In the genomic region with DNA sequence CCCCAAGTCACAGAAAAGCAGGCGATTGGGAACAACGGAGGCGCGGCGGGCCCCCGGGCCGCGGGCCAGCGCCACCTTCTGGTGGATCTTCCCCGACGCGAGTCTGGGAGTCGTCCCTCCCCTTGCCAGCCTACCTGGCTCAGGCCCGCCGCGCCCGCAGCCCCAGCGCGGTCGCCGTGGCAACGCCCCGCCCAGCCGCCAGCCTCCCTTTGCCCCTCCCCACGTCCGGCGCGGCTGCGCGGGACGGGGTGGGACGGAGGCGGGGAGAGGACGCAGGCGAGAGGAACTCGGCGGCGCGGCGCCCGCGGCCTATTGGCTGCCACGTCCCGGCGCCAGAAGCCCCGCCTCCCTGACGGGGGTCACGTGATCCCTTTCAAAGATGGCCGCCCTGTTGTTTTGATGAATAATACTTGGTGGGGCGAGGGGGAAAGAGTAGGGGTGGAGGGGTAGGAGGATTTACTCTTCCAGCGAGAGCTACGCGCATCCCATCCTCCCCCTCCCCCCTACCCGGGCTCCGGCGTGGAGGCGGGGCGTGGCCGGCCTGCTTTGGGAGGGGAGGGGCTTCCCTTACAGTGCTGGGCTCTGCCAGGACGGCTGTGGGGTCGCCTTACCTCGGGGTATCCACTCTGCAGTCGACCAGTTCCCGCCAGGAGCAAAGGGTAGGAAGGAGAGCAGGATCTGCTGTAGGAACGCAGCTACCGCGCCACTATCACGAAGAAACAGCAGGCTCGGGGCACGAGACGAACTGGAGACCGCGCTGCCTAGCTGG, we compare ENCODE assay signal across 1 cellular context.
TF ChIP-seq lines count a peak whose summit lies in the region.

UBE4B (plus strand) TSS at position 369 of the 769 bp plus-strand sequence. CDS start 713 bp downstream, outside the sequence.

TF ChIP-seq in K562, 482 proteins besides CTCF, POLR2A, EP300 and RAD21 (continued from another document and continues in another):
- TF ChIP-seq, protein P1, sequence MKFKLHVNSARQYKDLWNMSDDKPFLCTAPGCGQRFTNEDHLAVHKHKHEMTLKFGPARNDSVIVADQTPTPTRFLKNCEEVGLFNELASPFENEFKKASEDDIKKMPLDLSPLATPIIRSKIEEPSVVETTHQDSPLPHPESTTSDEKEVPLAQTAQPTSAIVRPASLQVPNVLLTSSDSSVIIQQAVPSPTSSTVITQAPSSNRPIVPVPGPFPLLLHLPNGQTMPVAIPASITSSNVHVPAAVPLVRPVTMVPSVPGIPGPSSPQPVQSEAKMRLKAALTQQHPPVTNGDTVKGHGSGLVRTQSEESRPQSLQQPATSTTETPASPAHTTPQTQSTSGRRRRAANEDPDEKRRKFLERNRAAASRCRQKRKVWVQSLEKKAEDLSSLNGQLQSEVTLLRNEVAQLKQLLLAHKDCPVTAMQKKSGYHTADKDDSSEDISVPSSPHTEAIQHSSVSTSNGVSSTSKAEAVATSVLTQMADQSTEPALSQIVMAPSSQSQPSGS (CRISPR knock-in tag; IDR thresholded peaks at IDR 0.05), result no peak
- TF ChIP-seq ILK (tag; IDR thresholded peaks at IDR 0.05; ENCODE audit: borderline replicate concordance, low read depth) (no peak), NFIX (CRISPR knock-in tag; IDR thresholded peaks at IDR 0.05; ENCODE audit: low read depth) (no peak), NR4A1 (CRISPR knock-in tag; IDR thresholded peaks at IDR 0.05) (0 out of 2 replicates have a peak, but pooled peaks have one; percentile 11), NR4A1 (tag; IDR thresholded peaks at IDR 0.05) (no peak; the same call in 1 of the 2 replicates), GTF2E2 (tag; IDR thresholded peaks at IDR 0.05) (no peak; the same call in 1 of the 2 replicates), MAFK (IDR thresholded peaks at IDR 0.05; ENCODE audit: low read length) (0 out of 2 replicates have a peak, but pooled peaks have one; percentile 15), BRCA1 (IDR thresholded peaks at IDR 0.05) (no peak), BRCA1 (CRISPR knock-in tag; IDR thresholded peaks at IDR 0.05) (no peak), AFF4 (CRISPR knock-in tag; IDR thresholded peaks at IDR 0.05) (no peak), ZBTB8A (IDR thresholded peaks at IDR 0.05; ENCODE audit: partially characterized antibody) (no peak), HMG20B (CRISPR knock-in tag; IDR thresholded peaks at IDR 0.05) (no peak), ZFX (CRISPR knock-in tag; IDR thresholded peaks at IDR 0.05) (peak; percentile 51), MTA2 (IDR thresholded peaks at IDR 0.05; ENCODE audit: low read depth) (no peak), CC2D1A (IDR thresholded peaks at IDR 0.05) (peak; percentile 23; the same call in 1 of the 2 replicates), SMAD3 (CRISPR knock-in tag; conservative IDR thresholded peaks at IDR 0.05) (peak; percentile 72), ZNF134 (CRISPR knock-in tag; conservative IDR thresholded peaks at IDR 0.05) (no peak), ZNF41 (CRISPR knock-in tag; conservative IDR thresholded peaks at IDR 0.05) (0 out of 2 replicates have a peak, but pooled peaks have one; percentile 35), NR2F6 (CRISPR knock-in tag; IDR thresholded peaks at IDR 0.05) (no peak), RBM34 (IDR thresholded peaks at IDR 0.05; ENCODE audit: borderline replicate concordance, insufficient read depth, low read length) (no peak), UBTF (IDR thresholded peaks at IDR 0.05; ENCODE audit: borderline replicate concordance in 1 of 2, low read depth in 2 of 2, low read length in 2 of 2) (peak in 1 of 2 experiments; percentile 56; a peak in 2 of 4 replicates), FOXM1 (IDR thresholded peaks at IDR 0.05; ENCODE audit: low read depth) (no peak), FOXM1 (CRISPR knock-in tag; IDR thresholded peaks at IDR 0.05; ENCODE audit: low read depth) (no peak), NELFE (IDR thresholded peaks at IDR 0.05; ENCODE audit: insufficient read depth, insufficient read length) (no peak), ZNF347 (CRISPR knock-in tag; IDR thresholded peaks at IDR 0.05; ENCODE audit: low read depth) (no peak), FOXK1 (CRISPR knock-in tag; IDR thresholded peaks at IDR 0.05; ENCODE audit: borderline replicate concordance) (no peak), MAZ (CRISPR knock-in tag; conservative IDR thresholded peaks at IDR 0.05 in 1 of 2, IDR thresholded peaks at IDR 0.05 in 1 of 2) (peak in 1 of 2 experiments; percentile 92), GABPB1 (CRISPR knock-in tag; IDR thresholded peaks at IDR 0.05) (no peak; the same call in 1 of the 2 replicates), ZBTB34 (CRISPR knock-in tag; IDR thresholded peaks at IDR 0.05) (no peak), GTF2A2 (tag; IDR thresholded peaks at IDR 0.05) (no peak)
- TF ChIP-seq, protein P2, sequence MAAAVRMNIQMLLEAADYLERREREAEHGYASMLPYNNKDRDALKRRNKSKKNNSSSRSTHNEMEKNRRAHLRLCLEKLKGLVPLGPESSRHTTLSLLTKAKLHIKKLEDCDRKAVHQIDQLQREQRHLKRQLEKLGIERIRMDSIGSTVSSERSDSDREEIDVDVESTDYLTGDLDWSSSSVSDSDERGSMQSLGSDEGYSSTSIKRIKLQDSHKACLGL (CRISPR knock-in tag; IDR thresholded peaks at IDR 0.05; ENCODE audit: borderline replicate concordance, poor library complexity, severe bottlenecking), result no peak
- TF ChIP-seq, protein P3, sequence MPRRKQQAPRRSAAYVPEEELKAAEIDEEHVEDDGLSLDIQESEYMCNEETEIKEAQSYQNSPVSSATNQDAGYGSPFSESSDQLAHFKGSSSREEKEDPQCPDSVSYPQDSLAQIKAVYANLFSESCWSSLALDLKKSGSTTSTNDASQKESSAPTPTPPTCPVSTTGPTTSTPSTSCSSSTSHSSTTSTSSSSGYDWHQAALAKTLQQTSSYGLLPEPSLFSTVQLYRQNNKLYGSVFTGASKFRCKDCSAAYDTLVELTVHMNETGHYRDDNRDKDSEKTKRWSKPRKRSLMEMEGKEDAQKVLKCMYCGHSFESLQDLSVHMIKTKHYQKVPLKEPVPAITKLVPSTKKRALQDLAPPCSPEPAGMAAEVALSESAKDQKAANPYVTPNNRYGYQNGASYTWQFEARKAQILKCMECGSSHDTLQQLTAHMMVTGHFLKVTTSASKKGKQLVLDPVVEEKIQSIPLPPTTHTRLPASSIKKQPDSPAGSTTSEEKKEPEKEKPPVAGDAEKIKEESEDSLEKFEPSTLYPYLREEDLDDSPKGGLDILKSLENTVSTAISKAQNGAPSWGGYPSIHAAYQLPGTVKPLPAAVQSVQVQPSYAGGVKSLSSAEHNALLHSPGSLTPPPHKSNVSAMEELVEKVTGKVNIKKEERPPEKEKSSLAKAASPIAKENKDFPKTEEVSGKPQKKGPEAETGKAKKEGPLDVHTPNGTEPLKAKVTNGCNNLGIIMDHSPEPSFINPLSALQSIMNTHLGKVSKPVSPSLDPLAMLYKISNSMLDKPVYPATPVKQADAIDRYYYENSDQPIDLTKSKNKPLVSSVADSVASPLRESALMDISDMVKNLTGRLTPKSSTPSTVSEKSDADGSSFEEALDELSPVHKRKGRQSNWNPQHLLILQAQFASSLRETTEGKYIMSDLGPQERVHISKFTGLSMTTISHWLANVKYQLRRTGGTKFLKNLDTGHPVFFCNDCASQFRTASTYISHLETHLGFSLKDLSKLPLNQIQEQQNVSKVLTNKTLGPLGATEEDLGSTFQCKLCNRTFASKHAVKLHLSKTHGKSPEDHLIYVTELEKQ (CRISPR knock-in tag; IDR thresholded peaks at IDR 0.05), result no peak
- TF ChIP-seq, protein P4, sequence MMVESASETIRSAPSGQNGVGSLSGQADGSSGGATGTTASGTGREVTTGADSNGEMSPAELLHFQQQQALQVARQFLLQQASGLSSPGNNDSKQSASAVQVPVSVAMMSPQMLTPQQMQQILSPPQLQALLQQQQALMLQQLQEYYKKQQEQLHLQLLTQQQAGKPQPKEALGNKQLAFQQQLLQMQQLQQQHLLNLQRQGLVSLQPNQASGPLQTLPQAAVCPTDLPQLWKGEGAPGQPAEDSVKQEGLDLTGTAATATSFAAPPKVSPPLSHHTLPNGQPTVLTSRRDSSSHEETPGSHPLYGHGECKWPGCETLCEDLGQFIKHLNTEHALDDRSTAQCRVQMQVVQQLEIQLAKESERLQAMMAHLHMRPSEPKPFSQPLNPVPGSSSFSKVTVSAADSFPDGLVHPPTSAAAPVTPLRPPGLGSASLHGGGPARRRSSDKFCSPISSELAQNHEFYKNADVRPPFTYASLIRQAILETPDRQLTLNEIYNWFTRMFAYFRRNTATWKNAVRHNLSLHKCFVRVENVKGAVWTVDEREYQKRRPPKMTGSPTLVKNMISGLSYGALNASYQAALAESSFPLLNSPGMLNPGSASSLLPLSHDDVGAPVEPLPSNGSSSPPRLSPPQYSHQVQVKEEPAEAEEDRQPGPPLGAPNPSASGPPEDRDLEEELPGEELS (CRISPR knock-in tag; IDR thresholded peaks at IDR 0.05; ENCODE audit: borderline replicate concordance), result no peak
- TF ChIP-seq, protein P5, sequence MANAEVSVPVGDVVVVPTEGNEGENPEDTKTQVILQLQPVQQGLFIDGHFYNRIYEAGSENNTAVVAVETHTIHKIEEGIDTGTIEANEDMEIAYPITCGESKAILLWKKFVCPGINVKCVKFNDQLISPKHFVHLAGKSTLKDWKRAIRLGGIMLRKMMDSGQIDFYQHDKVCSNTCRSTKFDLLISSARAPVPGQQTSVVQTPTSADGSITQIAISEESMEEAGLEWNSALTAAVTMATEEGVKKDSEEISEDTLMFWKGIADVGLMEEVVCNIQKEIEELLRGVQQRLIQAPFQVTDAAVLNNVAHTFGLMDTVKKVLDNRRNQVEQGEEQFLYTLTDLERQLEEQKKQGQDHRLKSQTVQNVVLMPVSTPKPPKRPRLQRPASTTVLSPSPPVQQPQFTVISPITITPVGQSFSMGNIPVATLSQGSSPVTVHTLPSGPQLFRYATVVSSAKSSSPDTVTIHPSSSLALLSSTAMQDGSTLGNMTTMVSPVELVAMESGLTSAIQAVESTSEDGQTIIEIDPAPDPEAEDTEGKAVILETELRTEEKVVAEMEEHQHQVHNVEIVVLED (CRISPR knock-in tag; IDR thresholded peaks at IDR 0.05), result peak; percentile 90
- TF ChIP-seq, protein P6, sequence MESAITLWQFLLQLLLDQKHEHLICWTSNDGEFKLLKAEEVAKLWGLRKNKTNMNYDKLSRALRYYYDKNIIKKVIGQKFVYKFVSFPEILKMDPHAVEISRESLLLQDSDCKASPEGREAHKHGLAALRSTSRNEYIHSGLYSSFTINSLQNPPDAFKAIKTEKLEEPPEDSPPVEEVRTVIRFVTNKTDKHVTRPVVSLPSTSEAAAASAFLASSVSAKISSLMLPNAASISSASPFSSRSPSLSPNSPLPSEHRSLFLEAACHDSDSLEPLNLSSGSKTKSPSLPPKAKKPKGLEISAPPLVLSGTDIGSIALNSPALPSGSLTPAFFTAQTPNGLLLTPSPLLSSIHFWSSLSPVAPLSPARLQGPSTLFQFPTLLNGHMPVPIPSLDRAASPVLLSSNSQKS (CRISPR knock-in tag; IDR thresholded peaks at IDR 0.05), result no peak
